In genomic region chr12:92469837-92470236, GRCh38 we compare ENCODE assay signal across 1 cellular context.
TF ChIP-seq lines count a peak whose summit lies in the region.

No MANE protein-coding gene starts in this region.

TF ChIP-seq in HepG2, 621 proteins besides CTCF, POLR2A, EP300 and RAD21 (continued from another document):
- TF ChIP-seq HBP1 (CRISPR knock-in tag; IDR thresholded peaks at IDR 0.05; ENCODE audit: low read depth) (no peak), HMGXB4 (CRISPR knock-in tag; IDR thresholded peaks at IDR 0.05; ENCODE audit: borderline replicate concordance in 1 of 2, low read depth in 1 of 2) (no peak), ZNF101 (CRISPR knock-in tag; IDR thresholded peaks at IDR 0.05; ENCODE audit: borderline replicate concordance, low read depth) (no peak), KLF13 (CRISPR knock-in tag; IDR thresholded peaks at IDR 0.05) (no peak), ZNF816 (CRISPR knock-in tag; IDR thresholded peaks at IDR 0.05; ENCODE audit: borderline replicate concordance) (no peak), KDM2A (CRISPR knock-in tag; IDR thresholded peaks at IDR 0.05; ENCODE audit: borderline replicate concordance, low read depth) (no peak), ZNF224 (CRISPR knock-in tag; IDR thresholded peaks at IDR 0.05) (no peak), POLR2AphosphoS5 (IDR thresholded peaks at IDR 0.05; ENCODE audit: low read depth, low read length) (no peak)
